In genomic region chr1:101150676-101151075, GRCh38 we compare ENCODE assay signal across 18 cellular contexts.
A peak's percentile ranks its signal among the peaks of the same experiment; 100 is the strongest.
DNase-seq lines count a peak whose midpoint lies in the region; ATAC-seq and TF ChIP-seq lines count a peak whose summit lies in the region.
"Had no signal": no experiment of that assay in that cellular context is flagged by ENCODE, and none has a peak within 500 bp of the region (broad histone marks: within the 10 kb centered on the region; RNA-seq: fewer than 3 reads in every experiment).

No MANE protein-coding gene starts in this region.

- no peaks in the 10 kb centered on the region for H3F3A ChIP-seq in GM23338 (replicated peaks; ENCODE audit: low read depth)
- H3F3A ChIP-seq in PC-9 (ENCODE audit: insufficient read depth, low read depth): peaks cover 8% of the 10 kb centered on the region; the same call in 1 of the 2 replicates

- H2AFZ ChIP-seq in GM23338: no peak overlapping the region
- no peak overlapping the region for H2AFZ ChIP-seq in PC-9
- H2AFZ ChIP-seq: parathyroid adenoma had no signal

- CTCF ChIA-PET in PC-9 (lab: Charles Lee): interaction anchor here (0.6 kb wide), 1 partner anchor 71 kb away, joined by 3 read pairs; no protein-coding TSS in a partner anchor

- H3K9me3 ChIP-seq in PC-9 (ENCODE audit: insufficient read depth, low read depth) (no peaks in the 10 kb centered on the region), gastrocnemius medialis (no peaks in the 10 kb centered on the region)
- H3K9me3 ChIP-seq: BLaER1 treated with 17β-estradiol and CSF1 and Interleukin-3, amounts not matched to agents 10 nM and 100 nM; tibial artery had no signal

- TF ChIP-seq CTCF in GM23338 (conservative IDR thresholded peaks at IDR 0.05; ENCODE audit: low read depth in 2 of 2) (no peak), PC-9 (conservative IDR thresholded peaks at IDR 0.05) (no peak), epithelial cell of esophagus (IDR thresholded peaks at IDR 0.05; ENCODE audit: insufficient read depth, low read depth, low read length, missing control alignments) (no peak), gastrocnemius medialis (IDR thresholded peaks at IDR 0.05 in 4 of 5, conservative IDR thresholded peaks at IDR 0.05 in 1 of 5) (no peak), dorsolateral prefrontal cortex (IDR thresholded peaks at IDR 0.05 in 54 of 56, conservative IDR thresholded peaks at IDR 0.05 in 2 of 56; ENCODE audit: low read depth in 1 of 56, partially characterized antibody in 56 of 56) (no peak)

- POLR2A ChIA-PET in PC-9 (lab: Charles Lee; ENCODE audit: unreplicated experiment): no interaction called here

- in situ Hi-C loops in gastrocnemius medialis (cut with MboI; ENCODE audit: low sequenced_read_pairs in 4 of 4): no loop called here

- H4K20me1 ChIP-seq in GM23338 (replicated peaks; ENCODE audit: insufficient read depth): no peaks in the 10 kb centered on the region
- no peaks in the 10 kb centered on the region for H4K20me1 ChIP-seq in PC-9 (ENCODE audit: insufficient read depth)
- H4K20me1 ChIP-seq: BLaER1 treated with 17β-estradiol and CSF1 and Interleukin-3, amounts not matched to agents 10 nM and 100 nM had no signal

- H3K4me1 Mint-ChIP-seq in GM23338: peaks cover 24% of the 10 kb centered on the region

- intact Hi-C loops in PC-9 (cut with micrococcal nuclease; ENCODE audit: unreplicated experiment): no loop called here
- intact Hi-C loops in gastrocnemius medialis (cut with DNase I; ENCODE audit: low total_unique reads): no loop called here
- intact Hi-C loops in dorsolateral prefrontal cortex (cut with DNase I): no loop called here

- H3K27ac ChIP-seq in GM23338 (ENCODE audit: low read depth): no peak overlapping the region
- H3K27ac ChIP-seq in PC-9: peak overlapping the region; percentile 44
- peak overlapping the region; percentile 47 to 66 (median 54) for H3K27ac ChIP-seq in gastrocnemius medialis
- H3K27ac ChIP-seq in dorsolateral prefrontal cortex: peak overlapping the region in 1 of 59 donors; percentile 24
- H3K27ac ChIP-seq: BLaER1 treated with 17β-estradiol and CSF1 and Interleukin-3, amounts not matched to agents 10 nM and 100 nM; parathyroid adenoma had no signal

- no peak for TF ChIP-seq POLR2A in gastrocnemius medialis (IDR thresholded peaks at IDR 0.05)

- H3K9me3 Mint-ChIP-seq in GM23338: no peaks in the 10 kb centered on the region
- H3K9me3 Mint-ChIP-seq: activated naive CD8-positive, alpha-beta T cell treated with anti-CD3 and anti-CD28 coated beads for 36 hours had no signal

- DNase-seq in GM23338 (ENCODE audit: low spot score) (no peak), PC-9 (peak; percentile 22 to 83), epithelial cell of esophagus (ENCODE audit: low read depth) (peak; percentile 91), gastrocnemius medialis (no peak), NCI-H510A (lab: John Stamatoyannopoulos, UW) (no peak), GOT3 (lab: John Stamatoyannopoulos, UW) (no peak), dorsolateral prefrontal cortex (no peak)
- DNase-seq: activated CD4-positive, alpha-beta T cell treated with anti-CD3 and anti-CD28 coated beads for 1 hour; activated naive CD8-positive, alpha-beta T cell treated with anti-CD3 and anti-CD28 coated beads for 36 hours; DMS79; midbrain; NCI-H1417 treated with DMSO at 0.1 percent for 48 hours; NCI-H446 treated with DMSO at 0.1 percent for 48 hours; T-helper 17 cell; tibial artery had no signal

- H3K4me3 Mint-ChIP-seq in GM23338: no peak overlapping the region
- H3K4me3 Mint-ChIP-seq: activated naive CD8-positive, alpha-beta T cell treated with anti-CD3 and anti-CD28 coated beads for 36 hours; T-helper 17 cell had no signal

- H3K36me3 ChIP-seq in GM23338 (ENCODE audit: insufficient read depth): no peaks in the 10 kb centered on the region
- no peaks in the 10 kb centered on the region for H3K36me3 ChIP-seq in PC-9 (ENCODE audit: low read depth)
- H3K36me3 ChIP-seq in gastrocnemius medialis: no peaks in the 10 kb centered on the region
- H3K36me3 ChIP-seq: BLaER1 treated with 17β-estradiol and CSF1 and Interleukin-3, amounts not matched to agents 10 nM and 100 nM; tibial artery had no signal

- peak overlapping the region; percentile 84 for H3K27ac Mint-ChIP-seq in GM23338
- H3K27ac Mint-ChIP-seq: activated naive CD8-positive, alpha-beta T cell treated with anti-CD3 and anti-CD28 coated beads for 36 hours; T-helper 17 cell had no signal

- H3K4me1 ChIP-seq in GM23338 (ENCODE audit: insufficient read depth) (peaks cover 6% of the 10 kb centered on the region; the same call in 1 of the 2 replicates), PC-9 (replicated peaks; ENCODE audit: insufficient read depth) (peaks cover 14% of the 10 kb centered on the region), gastrocnemius medialis (no peaks in the 10 kb centered on the region)
- H3K4me1 ChIP-seq: parathyroid adenoma had no signal

- H3K9me2 ChIP-seq in GM23338 (ENCODE audit: insufficient read depth): no peaks in the 10 kb centered on the region
- no peaks in the 10 kb centered on the region for H3K9me2 ChIP-seq in PC-9 (ENCODE audit: insufficient read depth)

- H3K27me3 ChIP-seq in GM23338 (ENCODE audit: insufficient read depth) (no peaks in the 10 kb centered on the region), PC-9 (ENCODE audit: insufficient read depth, low read depth) (no peaks in the 10 kb centered on the region), gastrocnemius medialis (no peaks in the 10 kb centered on the region), dorsolateral prefrontal cortex (no peaks in the 10 kb centered on the region)
- H3K27me3 ChIP-seq: BLaER1 treated with 17β-estradiol and CSF1 and Interleukin-3, amounts not matched to agents 10 nM and 100 nM; tibial artery had no signal

- H3K79me2 ChIP-seq in GM23338 (replicated peaks; ENCODE audit: insufficient read depth) (no peaks in the 10 kb centered on the region), PC-9 (ENCODE audit: low read depth) (no peaks in the 10 kb centered on the region)
- H3K79me2 ChIP-seq: parathyroid adenoma had no signal

- H3K4me3 ChIP-seq in GM23338 (no peak overlapping the region), PC-9 (no peak overlapping the region), epithelial cell of esophagus (ENCODE audit: low read length) (no peak overlapping the region), gastrocnemius medialis (no peak overlapping the region), dorsolateral prefrontal cortex (no peak overlapping the region)
- H3K4me3 ChIP-seq: BLaER1 treated with 17β-estradiol and CSF1 and Interleukin-3, amounts not matched to agents 10 nM and 100 nM; tibial artery had no signal

- ATAC-seq in GM23338 (no peak), gastrocnemius medialis (no peak), HG03196 (IDR thresholded peaks at IDR 0.05; ENCODE audit: unreplicated experiment) (no peak)
- ATAC-seq: T-helper 17 cell had no signal

- H3K27me3 Mint-ChIP-seq in GM23338 (ENCODE audit: insufficient read depth, low read depth, poor library complexity): no peaks in the 10 kb centered on the region
- H3K27me3 Mint-ChIP-seq: activated naive CD8-positive, alpha-beta T cell treated with anti-CD3 and anti-CD28 coated beads for 36 hours; T-helper 17 cell had no signal

- H3K36me3 Mint-ChIP-seq in GM23338 (ENCODE audit: low read depth): no peaks in the 10 kb centered on the region
- H3K36me3 Mint-ChIP-seq: activated naive CD8-positive, alpha-beta T cell treated with anti-CD3 and anti-CD28 coated beads for 36 hours had no signal

- H3K4me2 ChIP-seq in GM23338 (no peak overlapping the region), PC-9 (peak overlapping the region; percentile 29)
- H3K4me2 ChIP-seq: BLaER1 treated with 17β-estradiol and CSF1 and Interleukin-3, amounts not matched to agents 10 nM and 100 nM had no signal

- no TSS peak for BruUV-seq in PC-9 (replicated peaks; lab: Mats Ljungman, UMichigan)

TF ChIP-seq in GM23338, 12 proteins besides CTCF, POLR2A, EP300 and RAD21 (continues in another document):
- TF ChIP-seq REST (IDR thresholded peaks at IDR 0.05; ENCODE audit: unreplicated experiment): no peak
- no peak for TF ChIP-seq ZNF114 (CRISPR knock-in tag; IDR thresholded peaks at IDR 0.05)
- no peak for TF ChIP-seq ZNF331 (CRISPR knock-in tag; IDR thresholded peaks at IDR 0.05; ENCODE audit: low read depth)
- TF ChIP-seq EZH2phosphoT487 (IDR thresholded peaks at IDR 0.05; ENCODE audit: unreplicated experiment): no peak
- no peak for TF ChIP-seq POLR2AphosphoS5 (IDR thresholded peaks at IDR 0.05; ENCODE audit: low read depth)
- no peak for TF ChIP-seq EZH2 (IDR thresholded peaks at IDR 0.05; ENCODE audit: low read depth, unreplicated experiment)
- TF ChIP-seq ETS1 (IDR thresholded peaks at IDR 0.05): no peak
- no peak for TF ChIP-seq NANOG (IDR thresholded peaks at IDR 0.05; ENCODE audit: borderline replicate concordance)

Comparison
In these comparisons a context has a peak if more than half of its experiments do, and no peak if none do; other contexts are left out.
1. DNase-seq: peak in PC-9 (2 of 2) and epithelial cell of esophagus (single experiment); none in GM23338 (single experiment), gastrocnemius medialis (0 of 2), NCI-H510A (single experiment), GOT3 (single experiment) and dorsolateral prefrontal cortex (0 of 10).